Comparison of ENCODE assay signal across 1 cellular context in the genomic region with DNA sequence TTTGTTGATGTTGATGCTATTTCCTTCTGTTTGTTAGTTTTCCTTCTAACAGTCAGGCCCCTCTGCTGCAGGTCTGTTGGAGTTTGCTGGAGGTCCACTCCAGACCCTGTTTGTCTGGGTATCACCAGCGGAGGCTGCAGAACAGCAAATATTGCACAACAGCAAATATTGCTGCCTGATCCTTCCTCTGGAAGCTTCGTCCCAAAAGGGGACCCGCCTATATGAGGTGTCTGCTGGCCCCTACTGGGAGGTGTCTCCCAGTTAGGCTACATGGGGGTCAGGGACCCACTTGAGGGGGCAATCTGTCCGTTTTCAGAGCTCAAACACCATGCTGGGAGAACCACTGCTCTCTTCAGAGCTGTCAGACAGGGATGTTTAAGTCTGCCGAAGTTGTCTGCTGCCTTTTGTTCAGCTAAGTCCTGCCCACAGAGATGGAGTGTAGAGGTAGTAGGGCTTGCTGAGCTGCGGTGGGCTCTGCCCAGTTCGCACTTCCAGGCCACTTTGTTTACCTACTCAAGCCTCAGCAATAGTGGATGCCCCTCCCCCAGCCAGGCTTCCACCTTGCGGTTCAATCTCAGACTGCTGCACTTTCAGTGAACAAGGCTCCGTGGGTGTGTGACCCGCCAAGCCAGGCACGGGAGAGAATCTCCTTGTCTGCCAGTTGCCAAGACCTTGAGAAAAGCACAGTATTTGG.
TF ChIP-seq lines count a peak whose summit lies in the region.
"Not testable (repeated sequence)": the region's sequence is repeated elsewhere in the genome, so short reads cannot be mapped to it uniquely, and the experiment has no call there.

No MANE protein-coding gene starts in this region.

TF ChIP-seq in HepG2, 621 proteins besides CTCF, POLR2A, EP300 and RAD21 (continued from another document):
- peak; percentile 47; the same call in 1 of the 2 replicates for TF ChIP-seq IKZF5 (CRISPR knock-in tag; IDR thresholded peaks at IDR 0.05)
- TF ChIP-seq PHF21A (CRISPR knock-in tag; IDR thresholded peaks at IDR 0.05) = peak; percentile 44; the same call in 1 of the 2 replicates
- TF ChIP-seq FOSL2 (CRISPR knock-in tag; IDR thresholded peaks at IDR 0.05) = peak; percentile 61
- peak; percentile 32; the same call in 1 of the 2 replicates for TF ChIP-seq SMAD3 (CRISPR knock-in tag; IDR thresholded peaks at IDR 0.05)
- TF ChIP-seq, protein P1, sequence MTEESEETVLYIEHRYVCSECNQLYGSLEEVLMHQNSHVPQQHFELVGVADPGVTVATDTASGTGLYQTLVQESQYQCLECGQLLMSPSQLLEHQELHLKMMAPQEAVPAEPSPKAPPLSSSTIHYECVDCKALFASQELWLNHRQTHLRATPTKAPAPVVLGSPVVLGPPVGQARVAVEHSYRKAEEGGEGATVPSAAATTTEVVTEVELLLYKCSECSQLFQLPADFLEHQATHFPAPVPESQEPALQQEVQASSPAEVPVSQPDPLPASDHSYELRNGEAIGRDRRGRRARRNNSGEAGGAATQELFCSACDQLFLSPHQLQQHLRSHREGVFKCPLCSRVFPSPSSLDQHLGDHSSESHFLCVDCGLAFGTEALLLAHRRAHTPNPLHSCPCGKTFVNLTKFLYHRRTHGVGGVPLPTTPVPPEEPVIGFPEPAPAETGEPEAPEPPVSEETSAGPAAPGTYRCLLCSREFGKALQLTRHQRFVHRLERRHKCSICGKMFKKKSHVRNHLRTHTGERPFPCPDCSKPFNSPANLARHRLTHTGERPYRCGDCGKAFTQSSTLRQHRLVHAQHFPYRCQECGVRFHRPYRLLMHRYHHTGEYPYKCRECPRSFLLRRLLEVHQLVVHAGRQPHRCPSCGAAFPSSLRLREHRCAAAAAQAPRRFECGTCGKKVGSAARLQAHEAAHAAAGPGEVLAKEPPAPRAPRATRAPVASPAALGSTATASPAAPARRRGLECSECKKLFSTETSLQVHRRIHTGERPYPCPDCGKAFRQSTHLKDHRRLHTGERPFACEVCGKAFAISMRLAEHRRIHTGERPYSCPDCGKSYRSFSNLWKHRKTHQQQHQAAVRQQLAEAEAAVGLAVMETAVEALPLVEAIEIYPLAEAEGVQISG (CRISPR knock-in tag; IDR thresholded peaks at IDR 0.05) = 0 out of 2 replicates have a peak, but pooled peaks have one; percentile 17
- peak; percentile 70; the same call in 1 of the 2 replicates for TF ChIP-seq BCL6 (CRISPR knock-in tag; IDR thresholded peaks at IDR 0.05)
- 0 out of 2 replicates have a peak, but pooled peaks have one; percentile 45 for TF ChIP-seq MIXL1 (CRISPR knock-in tag; IDR thresholded peaks at IDR 0.05)
- peak; percentile 46; the same call in 1 of the 2 replicates for TF ChIP-seq SOX5 (CRISPR knock-in tag; IDR thresholded peaks at IDR 0.05; ENCODE audit: borderline replicate concordance)
- peak; percentile 40; the same call in 1 of the 2 replicates for TF ChIP-seq ZNF710 (CRISPR knock-in tag; IDR thresholded peaks at IDR 0.05; ENCODE audit: borderline replicate concordance)
- TF ChIP-seq WIZ (CRISPR knock-in tag; IDR thresholded peaks at IDR 0.05) = peak; percentile 14; the same call in 1 of the 2 replicates
- peak; percentile 86 for TF ChIP-seq GATAD2A (CRISPR knock-in tag; IDR thresholded peaks at IDR 0.05)
- peak; percentile 55; the same call in 1 of the 2 replicates for TF ChIP-seq ZNF264 (CRISPR knock-in tag; IDR thresholded peaks at IDR 0.05)
- TF ChIP-seq KDM6A (CRISPR knock-in tag; IDR thresholded peaks at IDR 0.05; ENCODE audit: low read depth) = 0 out of 2 replicates have a peak, but pooled peaks have one; percentile 8
- peak; percentile 17; the same call in 1 of the 2 replicates for TF ChIP-seq SIX4 (CRISPR knock-in tag; IDR thresholded peaks at IDR 0.05)
- peak; percentile 46; the same call in 1 of the 2 replicates for TF ChIP-seq CEBPB (IDR thresholded peaks at IDR 0.05; ENCODE audit: borderline replicate concordance, low read depth, low read length)
- TF ChIP-seq DMAP1 (CRISPR knock-in tag; IDR thresholded peaks at IDR 0.05) = 0 out of 2 replicates have a peak, but pooled peaks have one; percentile 27
- TF ChIP-seq ZNF598 (CRISPR knock-in tag; IDR thresholded peaks at IDR 0.05; ENCODE audit: borderline replicate concordance) = 0 out of 2 replicates have a peak, but pooled peaks have one; percentile 16
- TF ChIP-seq SALL1 (CRISPR knock-in tag; IDR thresholded peaks at IDR 0.05) = peak; percentile 62; the same call in 1 of the 2 replicates
- 0 out of 2 replicates have a peak, but pooled peaks have one; percentile 26 for TF ChIP-seq RXRB (CRISPR knock-in tag; IDR thresholded peaks at IDR 0.05; ENCODE audit: borderline replicate concordance)
- TF ChIP-seq HDAC2 (CRISPR knock-in tag; IDR thresholded peaks at IDR 0.05) = peak; percentile 58
- TF ChIP-seq ZNF772 (CRISPR knock-in tag; IDR thresholded peaks at IDR 0.05) = 0 out of 2 replicates have a peak, but pooled peaks have one; percentile 52
- TF ChIP-seq FOXP1 (IDR thresholded peaks at IDR 0.05) = not testable (repeated sequence)
- peak; percentile 71 for TF ChIP-seq FOXP1 (CRISPR knock-in tag; IDR thresholded peaks at IDR 0.05)
